Comparison of ENCODE assay signal across 8 cellular contexts in genomic region chr17:42016952-42017865, GRCh38. TPM values are rescaled to one million over a fixed set of nuclear protein-coding genes. Genes with fewer than 3 reads are reported as not detected.
A peak's percentile ranks its signal among the peaks of the same experiment; 100 is the strongest.
DNase-seq lines count a peak whose midpoint lies in the region; ATAC-seq and TF ChIP-seq lines count a peak whose summit lies in the region.

Gene DNAJC7 (minus strand): TSS chr17:42017439. CDS start chr17:42017416, 23 bp downstream.

- peaks cover 53% of the 10 kb centered on the region for H3K4me1 ChIP-seq in Loucy (ENCODE audit: insufficient read depth, low read length, poor library complexity, severe bottlenecking)

- H4K20me1 ChIP-seq in Loucy (ENCODE audit: insufficient read depth, low read length, poor library complexity, severe bottlenecking) (peaks cover 22% of the 10 kb centered on the region), neural cell (ENCODE audit: insufficient read depth) (no peaks in the 10 kb centered on the region)

- peaks cover 4 to 11% of the 10 kb centered on the region in 2 donors for H3K9me3 Mint-ChIP-seq in stimulated activated naive CD8-positive, alpha-beta T cell treated with anti-CD3 and anti-CD28 coated beads, Interleukin-15, amount 100 ng/mL, for 72 hours

- peak within 1 kb of the TSS; percentile 99 to 100 for H3K27ac Mint-ChIP-seq in stimulated activated naive CD8-positive, alpha-beta T cell treated with anti-CD3 and anti-CD28 coated beads, Interleukin-15, amount 100 ng/mL, for 72 hours

- peak within 1 kb of the TSS; percentile 91 for H2AFZ ChIP-seq in Loucy (ENCODE audit: low read length)
- H2AFZ ChIP-seq in neural cell (ENCODE audit: low read depth, low read length), result peak within 1 kb of the TSS; percentile 82

- H3K4me1 Mint-ChIP-seq in stimulated activated naive CD8-positive, alpha-beta T cell treated with anti-CD3 and anti-CD28 coated beads, Interleukin-15, amount 100 ng/mL, for 72 hours, result peaks cover 69% of the 10 kb centered on the region

- H3K4me2 ChIP-seq in Loucy (ENCODE audit: low read depth, low read length, poor library complexity, severe bottlenecking), result peak within 1 kb of the TSS; percentile 92
- peak within 1 kb of the TSS; percentile 78 for H3K4me2 ChIP-seq in neural cell (ENCODE audit: low read length)

- H3K9me3 ChIP-seq in Loucy (ENCODE audit: insufficient read depth, low read depth, low read length), result no peaks in the 10 kb centered on the region
- no peaks in the 10 kb centered on the region for H3K9me3 ChIP-seq in neural cell (ENCODE audit: low read length)

- TF ChIP-seq RAD21 in neural cell (conservative IDR thresholded peaks at IDR 0.05), result no peak

- H3F3A ChIP-seq in Loucy (ENCODE audit: low read depth), result no peaks in the 10 kb centered on the region
- no peaks in the 10 kb centered on the region for H3F3A ChIP-seq in neural cell (ENCODE audit: insufficient read depth, low read length, poor library complexity, severe bottlenecking)

- DNase-seq in EL (peak; percentile 92), H4 (ENCODE audit: low spot score) (peak; percentile 86), SHP77 (lab: John Stamatoyannopoulos, UW) (peak; percentile 91 to 92), fibroblast of the conjunctiva (ENCODE audit: low read depth) (peak; percentile 79)
- peak; percentile 85 for DNase-seq in activated effector memory CD4-positive, alpha-beta T cell treated with Interleukin-2 at 50 U/mL for 16 hours
- peak; percentile 87 to 93 for DNase-seq in stimulated activated naive CD8-positive, alpha-beta T cell treated with anti-CD3 and anti-CD28 coated beads, Interleukin-15, amount 100 ng/mL, for 72 hours

- ATAC-seq in stimulated activated naive CD8-positive, alpha-beta T cell treated with anti-CD3 and anti-CD28 coated beads, Interleukin-15, amount 100 ng/mL, for 72 hours, result peak; percentile 95

- no peaks in the 10 kb centered on the region for H3K27me3 Mint-ChIP-seq in stimulated activated naive CD8-positive, alpha-beta T cell treated with anti-CD3 and anti-CD28 coated beads, Interleukin-15, amount 100 ng/mL, for 72 hours

- H3K27me3 ChIP-seq in Loucy (ENCODE audit: insufficient read depth, low read length, poor library complexity, severe bottlenecking) (no peaks in the 10 kb centered on the region), neural cell (ENCODE audit: insufficient read depth, low read depth, low read length) (no peaks in the 10 kb centered on the region)

- TF ChIP-seq CTCF in Loucy (conservative IDR thresholded peaks at IDR 0.05; ENCODE audit: low read length) (no peak), neural cell (IDR thresholded peaks at IDR 0.05; ENCODE audit: poor library complexity, severe bottlenecking) (peak; percentile 40)

- peak within 1 kb of the TSS; percentile 81 for H3K4me3 ChIP-seq in Loucy (ENCODE audit: low read length, poor library complexity, severe bottlenecking)
- peak within 1 kb of the TSS; percentile 82 for H3K4me3 ChIP-seq in neural cell (ENCODE audit: low read length)

- peak within 1 kb of the TSS; percentile 91 for H3K9ac ChIP-seq in Loucy (ENCODE audit: low read depth, low read length, poor library complexity, severe bottlenecking)
- H3K9ac ChIP-seq in neural cell (ENCODE audit: low read length), result peak within 1 kb of the TSS; percentile 98

- H3K4me3 Mint-ChIP-seq in stimulated activated naive CD8-positive, alpha-beta T cell treated with anti-CD3 and anti-CD28 coated beads, Interleukin-15, amount 100 ng/mL, for 72 hours, result peak within 1 kb of the TSS; percentile 96 to 99

- peak within 1 kb of the TSS; percentile 98 for H3K27ac ChIP-seq in neural cell (ENCODE audit: low read length)

- peak; percentile 35 for TF ChIP-seq EP300 in neural cell (conservative IDR thresholded peaks at IDR 0.05; ENCODE audit: poor library complexity, severe bottlenecking)

- H3K9me2 ChIP-seq in Loucy (replicated peaks; ENCODE audit: low read depth, low read length) (no peaks in the 10 kb centered on the region), neural cell (ENCODE audit: insufficient read depth, low read length) (no peaks in the 10 kb centered on the region)

- H3K36me3 ChIP-seq in Loucy (ENCODE audit: insufficient read depth, low read length), result no peaks in the 10 kb centered on the region
- H3K36me3 ChIP-seq in neural cell (ENCODE audit: insufficient read depth, low read length), result no peaks in the 10 kb centered on the region

- peaks cover 77% of the 10 kb centered on the region for H3K79me2 ChIP-seq in Loucy (ENCODE audit: insufficient read depth, low read length)
- peaks cover 66% of the 10 kb centered on the region for H3K79me2 ChIP-seq in neural cell (replicated peaks; ENCODE audit: insufficient read depth, low read length)

TF ChIP-seq in neural cell, 6 proteins besides CTCF, POLR2A, EP300 and RAD21:
- peak; percentile 8 for TF ChIP-seq SMC3 (conservative IDR thresholded peaks at IDR 0.05; ENCODE audit: poor library complexity)
- no peak for TF ChIP-seq EZH2 (IDR thresholded peaks at IDR 0.05; ENCODE audit: borderline replicate concordance, insufficient read depth, low read length, poor library complexity, severe bottlenecking)
- peak; percentile 94 for TF ChIP-seq POLR2AphosphoS5 (IDR thresholded peaks at IDR 0.05)
- peak; percentile 95 for TF ChIP-seq REST (IDR thresholded peaks at IDR 0.05; ENCODE audit: borderline replicate concordance)
- peak; percentile 98 for TF ChIP-seq TAF1 (IDR thresholded peaks at IDR 0.05; ENCODE audit: low read depth)
- TF ChIP-seq MXI1 (conservative IDR thresholded peaks at IDR 0.05; ENCODE audit: poor library complexity, severe bottlenecking), result peak; percentile 76

RNA-seq across cellular contexts. Expression of gene DNAJC7, which starts in this region (rescaled TPM):
- total RNA-seq in H4 (2014; rRNA removed; shearing (Covaris generic)), result 86.7 and 109 TPM in 2 replicates
- 107 and 126 TPM in 2 replicates for polyA plus RNA-seq in neural cell
- polyA minus RNA-seq in neural cell, result 118 and 137 TPM in 2 replicates

Comparison
In these comparisons a context has a peak if more than half of its experiments do, and no peak if none do; other contexts are left out.
1. Peak in every context shown above with its lines: DNase-seq, ATAC-seq, H3K4me3 ChIP-seq and H3K27ac ChIP-seq.